ENCODE assay signal across 20 cellular contexts in the genomic region with DNA sequence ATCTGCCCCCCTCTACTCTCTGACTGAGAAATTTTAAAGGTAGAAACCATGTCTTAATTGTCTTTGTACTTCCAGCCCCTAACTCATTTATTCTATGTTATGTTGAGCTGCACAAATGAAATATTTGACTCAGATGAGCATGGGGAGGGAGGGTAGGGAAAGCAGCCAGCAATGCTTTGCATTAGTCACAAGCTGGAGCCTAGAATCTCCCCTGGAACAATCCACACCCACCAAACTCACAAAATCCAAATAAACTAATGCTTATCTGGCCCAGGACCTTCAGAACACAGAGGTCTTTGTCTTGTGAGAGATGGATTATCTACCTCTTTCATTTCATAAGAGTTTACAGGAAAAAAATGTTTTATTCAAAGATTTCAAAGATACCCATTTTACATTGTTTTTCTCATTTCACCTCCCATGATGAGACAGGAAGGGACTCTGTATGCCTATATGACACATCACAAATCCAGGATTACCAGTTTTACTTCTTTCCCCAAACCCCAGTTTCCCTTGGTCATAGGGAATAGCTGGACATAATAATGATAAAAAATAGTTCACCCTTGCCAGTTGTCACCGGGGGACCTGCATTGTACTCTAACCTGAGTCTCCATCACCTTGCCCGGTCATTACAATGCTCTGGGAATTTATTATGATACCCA.
DNase-seq lines count a peak whose midpoint lies in the region; ATAC-seq and TF ChIP-seq lines count a peak whose summit lies in the region.
"Had no signal": no experiment of that assay in that cellular context is flagged by ENCODE, and none has a peak within 500 bp of the region (broad histone marks: within the 10 kb centered on the region; RNA-seq: fewer than 3 reads in every experiment).

No MANE protein-coding gene starts in this region.

- CTCF ChIA-PET in OCI-LY7 (lab: Charles Lee; ENCODE audit: unreplicated experiment), result no interaction called here

- H3K27me3 ChIP-seq in WERI-Rb-1 (ENCODE audit: insufficient read depth, low read depth, severe bottlenecking), result no peaks in the 10 kb centered on the region

- TF ChIP-seq CTCF in WERI-Rb-1 (IDR thresholded peaks at IDR 0.05; ENCODE audit: low read depth, low read length) (no peak), fibroblast of mammary gland (conservative IDR thresholded peaks at IDR 0.05; ENCODE audit: control insufficient read depth, insufficient read depth, low read depth, low read length) (no peak), OCI-LY7 (conservative IDR thresholded peaks at IDR 0.05; ENCODE audit: low read length) (no peak), coronary artery (IDR thresholded peaks at IDR 0.05) (no peak)

- no peaks in the 10 kb centered on the region for H3K9me2 ChIP-seq in OCI-LY7 (ENCODE audit: insufficient read depth, low read length)

- no TSS peak for BruUV-seq in OCI-LY7 (replicated peaks; lab: Mats Ljungman, UMichigan)

- intact Hi-C loops in OCI-LY7 (cut with micrococcal nuclease; ENCODE audit: unreplicated experiment), result no loop called here

- H3K36me3 ChIP-seq in WERI-Rb-1 (no peaks in the 10 kb centered on the region), OCI-LY7 (ENCODE audit: insufficient read depth, low read length) (no peaks in the 10 kb centered on the region)

- peak overlapping the region; percentile 89 for H3K27ac ChIP-seq in WERI-Rb-1
- H3K27ac ChIP-seq in OCI-LY7 (ENCODE audit: low read depth, low read length, poor library complexity, severe bottlenecking), result no peak overlapping the region
- no peak overlapping the region for H3K27ac ChIP-seq in coronary artery
- H3K27ac ChIP-seq: GM23248, HL-60 had no signal

- H3K4me3 ChIP-seq in WERI-Rb-1 (ENCODE audit: low read depth, low read length) (no peak overlapping the region), fibroblast of mammary gland (ENCODE audit: control insufficient read depth, low read depth, low read length) (no peak overlapping the region), OCI-LY7 (ENCODE audit: low read depth, low read length, poor library complexity, severe bottlenecking) (no peak overlapping the region), coronary artery (no peak overlapping the region)
- H3K4me3 ChIP-seq: GM12878, GM23248 had no signal

- H3K9me3 ChIP-seq in WERI-Rb-1 (ENCODE audit: severe bottlenecking) (no peaks in the 10 kb centered on the region), OCI-LY7 (ENCODE audit: low read length) (peaks cover 6% of the 10 kb centered on the region; the same call in 1 of the 2 replicates)

- no peaks in the 10 kb centered on the region for H3K79me2 ChIP-seq in OCI-LY7 (ENCODE audit: insufficient read depth, low read depth, low read length)

- H3K4me1 ChIP-seq in OCI-LY7 (ENCODE audit: insufficient read depth, low read length, poor library complexity, severe bottlenecking), result peaks cover 21% of the 10 kb centered on the region

- POLR2A ChIA-PET in OCI-LY7 (lab: Charles Lee), result interaction anchor here (0.8 to 2.7 kb wide), 8 partner anchors 8 to 63 kb away, joined by 3 to 10 read pairs (median 4); no protein-coding TSS in a partner anchor

- ATAC-seq in HG02763 (IDR thresholded peaks at IDR 0.05; ENCODE audit: unreplicated experiment), result no peak
- ATAC-seq: GM12878 had no signal

- no peak overlapping the region for H3K4me2 ChIP-seq in OCI-LY7 (ENCODE audit: low read length)

- DNase-seq in AG08395 (ENCODE audit: low spot score) (peak; percentile 51), HT1080 (ENCODE audit: low read depth) (peak; percentile 17), WERI-Rb-1 (no peak), fibroblast of mammary gland (ENCODE audit: low read depth) (peak; percentile 10), OCI-LY7 (ENCODE audit: low spot score) (no peak), coronary artery (ENCODE audit: low spot score) (no peak), NCI-H2227 treated with DMSO at 0.1 percent for 48 hours (lab: John Stamatoyannopoulos, UW) (no peak)
- DNase-seq: CD4-positive, CD25-positive, alpha-beta regulatory T cell; COR-L47; DND-41; GM23248; H9; HFFc6; KG1; NCI-H146; NCI-H2029; NCI-H345 had no signal

- H4K20me1 ChIP-seq in OCI-LY7 (ENCODE audit: insufficient read depth, low read length), result no peaks in the 10 kb centered on the region

- H2AFZ ChIP-seq in OCI-LY7 (ENCODE audit: low read length), result no peak overlapping the region
- H2AFZ ChIP-seq: GM23248 had no signal

Comparison
In these comparisons a context has a peak if more than half of its experiments do, and no peak if none do; other contexts are left out.
1. DNase-seq: peak in AG08395 (single experiment), HT1080 (single experiment) and fibroblast of mammary gland (single experiment); none in WERI-Rb-1 (single experiment), OCI-LY7 (single experiment), coronary artery (single experiment) and NCI-H2227 treated with DMSO at 0.1 percent for 48 hours (single experiment).